ENCODE assay signal across 3 cellular contexts in genomic region chr10:47260505-47261111, GRCh38.
A peak's percentile ranks its signal among the peaks of the same experiment; 100 is the strongest.
TF ChIP-seq lines count a peak whose summit lies in the region.

No MANE protein-coding gene starts in this region.

TF ChIP-seq in SK-N-SH, 30 proteins besides CTCF, POLR2A, EP300 and RAD21 (continued from another document):
- TF ChIP-seq REST (IDR thresholded peaks at IDR 0.05; ENCODE audit: low read depth, low read length) (no peak), MEF2A (IDR thresholded peaks at IDR 0.05; ENCODE audit: borderline replicate concordance, low read depth) (no peak), POLR2AphosphoS5 (IDR thresholded peaks at IDR 0.05; ENCODE audit: low read depth, low read length) (no peak), GATA2 (CRISPR knock-in tag; IDR thresholded peaks at IDR 0.05) (peak; percentile 32; the same call in 1 of the 2 replicates)

TF ChIP-seq in SK-N-SH treated with all-trans-retinoic acid at 6 μM for 48 hours, 23 proteins besides CTCF, POLR2A, EP300 and RAD21 (continued from another document):
- TF ChIP-seq POU6F1 (CRISPR knock-in tag; IDR thresholded peaks at IDR 0.05; ENCODE audit: borderline replicate concordance, low read depth) = no peak
- no peak for TF ChIP-seq OSR1 (CRISPR knock-in tag; IDR thresholded peaks at IDR 0.05)
- TF ChIP-seq CREB5 (CRISPR knock-in tag; IDR thresholded peaks at IDR 0.05; ENCODE audit: low read depth) = no peak
- no peak for TF ChIP-seq RARB (CRISPR knock-in tag; IDR thresholded peaks at IDR 0.05)
- no peak for TF ChIP-seq PPARA (CRISPR knock-in tag; IDR thresholded peaks at IDR 0.05; ENCODE audit: borderline replicate concordance)
- no peak for TF ChIP-seq ZNF8 (CRISPR knock-in tag; IDR thresholded peaks at IDR 0.05)
- TF ChIP-seq ISL1 (CRISPR knock-in tag; IDR thresholded peaks at IDR 0.05) = no peak
- no peak for TF ChIP-seq ZFP30 (CRISPR knock-in tag; IDR thresholded peaks at IDR 0.05)

TF ChIP-seq in GM23338, 12 proteins besides CTCF, POLR2A, EP300 and RAD21 (continued from another document):
- TF ChIP-seq ZNF462 (CRISPR knock-in tag; IDR thresholded peaks at IDR 0.05) (no peak), CREB1 (CRISPR knock-in tag; IDR thresholded peaks at IDR 0.05; ENCODE audit: low read depth) (no peak), STAT1 (IDR thresholded peaks at IDR 0.05; ENCODE audit: unreplicated experiment) (no peak), EZH2phosphoT487 (IDR thresholded peaks at IDR 0.05; ENCODE audit: unreplicated experiment) (no peak), ETS1 (IDR thresholded peaks at IDR 0.05) (no peak), REST (IDR thresholded peaks at IDR 0.05; ENCODE audit: unreplicated experiment) (no peak), ZNF114 (CRISPR knock-in tag; IDR thresholded peaks at IDR 0.05) (no peak)
TF ChIP-seq in GM23338: peak in this region for 0.
